ENCODE assay signal across 8 cellular contexts in genomic region chr19:15360015-15360414, GRCh38. TPM values are rescaled to one million over a fixed set of nuclear protein-coding genes. Genes with fewer than 3 reads are reported as not detected.
DNase-seq lines count a peak whose midpoint lies in the region; ATAC-seq and TF ChIP-seq lines count a peak whose summit lies in the region.
"Not testable (repeated sequence)": the region's sequence is repeated elsewhere in the genome, so short reads cannot be mapped to it uniquely, and the experiment has no call there.

No MANE protein-coding gene starts in this region.

- intact Hi-C loops in lower lobe of right lung (cut with DNase I); upper lobe of right lung (cut with DNase I): not testable (repeated sequence)

- peaks cover 81% of the 10 kb centered on the region for H3K36me3 ChIP-seq in lower lobe of right lung
- H3K36me3 ChIP-seq in neural cell (ENCODE audit: insufficient read depth, low read length): not testable (repeated sequence)
- peaks cover 80% of the 10 kb centered on the region for H3K36me3 ChIP-seq in upper lobe of right lung

- H3K9me3 Mint-ChIP-seq in activated naive CD4-positive, alpha-beta T cell treated with anti-CD3 and anti-CD28 coated beads, Interleukin-2, amount 10 ng/mL, durations not matched to agents 7 days and 5 days; effector memory CD8-positive, alpha-beta T cell: not testable (repeated sequence)

- H3K9me3 ChIP-seq in lower lobe of right lung; neural cell (ENCODE audit: low read length); upper lobe of right lung: not testable (repeated sequence)

- H3K4me3 Mint-ChIP-seq in activated naive CD4-positive, alpha-beta T cell treated with anti-CD3 and anti-CD28 coated beads, Interleukin-2, amount 10 ng/mL, durations not matched to agents 7 days and 5 days: not testable (repeated sequence)
- peak overlapping the region in 1 of 2 donors; percentile 12 for H3K4me3 Mint-ChIP-seq in effector memory CD8-positive, alpha-beta T cell

- peaks cover 47% of the 10 kb centered on the region for H3K36me3 Mint-ChIP-seq in activated naive CD4-positive, alpha-beta T cell treated with anti-CD3 and anti-CD28 coated beads, Interleukin-2, amount 10 ng/mL, durations not matched to agents 7 days and 5 days
- H3K36me3 Mint-ChIP-seq in effector memory CD8-positive, alpha-beta T cell (ENCODE audit: insufficient read depth): peaks cover 89% of the 10 kb centered on the region

- H3K79me2 ChIP-seq in neural cell (replicated peaks; ENCODE audit: insufficient read depth, low read length): not testable (repeated sequence)

- H3K27me3 Mint-ChIP-seq in activated naive CD4-positive, alpha-beta T cell treated with anti-CD3 and anti-CD28 coated beads, Interleukin-2, amount 10 ng/mL, durations not matched to agents 7 days and 5 days; effector memory CD8-positive, alpha-beta T cell: not testable (repeated sequence)

- H3K27me3 ChIP-seq in lower lobe of right lung (ENCODE audit: low read depth); neural cell (ENCODE audit: insufficient read depth, low read depth, low read length); upper lobe of right lung: not testable (repeated sequence)

- TF ChIP-seq RAD21 in neural cell (conservative IDR thresholded peaks at IDR 0.05): not testable (repeated sequence)

- not testable (repeated sequence) for H2AFZ ChIP-seq in neural cell (ENCODE audit: low read depth, low read length)

- not testable (repeated sequence) for H3K4me1 Mint-ChIP-seq in activated naive CD4-positive, alpha-beta T cell treated with anti-CD3 and anti-CD28 coated beads, Interleukin-2, amount 10 ng/mL, durations not matched to agents 7 days and 5 days
- H3K4me1 Mint-ChIP-seq in effector memory CD8-positive, alpha-beta T cell (ENCODE audit: low read depth in 2 of 2): peaks cover 10 to 12% of the 10 kb centered on the region in 2 donors

- H3K27ac Mint-ChIP-seq in activated naive CD4-positive, alpha-beta T cell treated with anti-CD3 and anti-CD28 coated beads, Interleukin-2, amount 10 ng/mL, durations not matched to agents 7 days and 5 days: peak overlapping the region; percentile 55
- peak overlapping the region; percentile 16 to 76 for H3K27ac Mint-ChIP-seq in effector memory CD8-positive, alpha-beta T cell

- CTCF ChIA-PET in activated naive CD4-positive, alpha-beta T cell treated with anti-CD3 and anti-CD28 coated beads, Interleukin-2, amount 10 ng/mL, durations not matched to agents 7 days and 5 days (lab: Charles Lee): interaction anchor here (0.6 kb wide), 1 partner anchor 67 kb away, joined by 3 read pairs; no protein-coding TSS in a partner anchor

- not testable (repeated sequence) for TF ChIP-seq CTCF in GM10266 (IDR thresholded peaks at IDR 0.05; ENCODE audit: control insufficient read depth, insufficient read depth, low read depth, missing control alignments); lower lobe of right lung (IDR thresholded peaks at IDR 0.05); neural cell (IDR thresholded peaks at IDR 0.05; ENCODE audit: poor library complexity, severe bottlenecking); upper lobe of right lung (IDR thresholded peaks at IDR 0.05)

- TF ChIP-seq EP300 in neural cell (conservative IDR thresholded peaks at IDR 0.05; ENCODE audit: poor library complexity, severe bottlenecking): not testable (repeated sequence)

- not testable (repeated sequence) for H3K4me3 ChIP-seq in lower lobe of right lung; neural cell (ENCODE audit: low read length); upper lobe of right lung

- H3K27ac ChIP-seq in lower lobe of right lung: peak overlapping the region; percentile 7
- peak overlapping the region; percentile 20 for H3K27ac ChIP-seq in neural cell (ENCODE audit: low read length)
- H3K27ac ChIP-seq in upper lobe of right lung: not testable (repeated sequence)

- not testable (repeated sequence) for H3K4me1 ChIP-seq in lower lobe of right lung, upper lobe of right lung

- ATAC-seq in GM21381 (IDR thresholded peaks at IDR 0.05; ENCODE audit: unreplicated experiment): peak; percentile 55
- ATAC-seq in activated CD4-positive, CD25-positive, alpha-beta regulatory T cell treated with anti-CD3 and anti-CD28 coated beads, Interleukin-2, amount 50 U/mL, for 24 hours: peak; percentile 63 to 66
- ATAC-seq in effector memory CD8-positive, alpha-beta T cell (replicated peaks): peak; percentile 75
- ATAC-seq in lower lobe of right lung: not testable (repeated sequence)
- ATAC-seq in upper lobe of right lung: peak; percentile 24

- peak; percentile 55 for DNase-seq in GM10266 (ENCODE audit: extremely low spot score)
- DNase-seq in activated naive CD4-positive, alpha-beta T cell treated with anti-CD3 and anti-CD28 coated beads, Interleukin-2, amount 10 ng/mL, durations not matched to agents 7 days and 5 days; effector memory CD8-positive, alpha-beta T cell; lower lobe of right lung; upper lobe of right lung: not testable (repeated sequence)

- not testable (repeated sequence) for H3K9ac ChIP-seq in neural cell (ENCODE audit: low read length)

- not testable (repeated sequence) for H3F3A ChIP-seq in neural cell (ENCODE audit: insufficient read depth, low read length, poor library complexity, severe bottlenecking)

- not testable (repeated sequence) for H3K9me2 ChIP-seq in neural cell (ENCODE audit: insufficient read depth, low read length)

- not testable (repeated sequence) for H3K4me2 ChIP-seq in neural cell (ENCODE audit: low read length)

- H4K20me1 ChIP-seq in neural cell (ENCODE audit: insufficient read depth): not testable (repeated sequence)

RNA-seq across cellular contexts. Expression of gene AKAP8, which starts 19.6 kb away (rescaled TPM):
- total RNA-seq in lower lobe of right lung (37.2 TPM), upper lobe of right lung (31.0 TPM)
- 22.7 and 25.4 TPM in 2 replicates for polyA plus RNA-seq in neural cell
- polyA minus RNA-seq in neural cell: 16.1 and 19.7 TPM in 2 replicates

RNA-seq across cellular contexts. Expression of gene BRD4, which starts 27.7 kb away (rescaled TPM):
- total RNA-seq in lower lobe of right lung: 104 TPM
- polyA plus RNA-seq in neural cell: 3.6 and 5.8 TPM in 2 replicates
- polyA minus RNA-seq in neural cell: 15.3 and 25.1 TPM in 2 replicates
- total RNA-seq in upper lobe of right lung: 101 TPM

RNA-seq across cellular contexts. Expression of gene AKAP8L, which starts 58.8 kb away (rescaled TPM):
- 94.2 TPM for total RNA-seq in lower lobe of right lung
- polyA plus RNA-seq in neural cell: 280 and 281 TPM in 2 replicates
- 133 and 143 TPM in 2 replicates for polyA minus RNA-seq in neural cell
- 95.5 TPM for total RNA-seq in upper lobe of right lung
